In the genomic region with DNA sequence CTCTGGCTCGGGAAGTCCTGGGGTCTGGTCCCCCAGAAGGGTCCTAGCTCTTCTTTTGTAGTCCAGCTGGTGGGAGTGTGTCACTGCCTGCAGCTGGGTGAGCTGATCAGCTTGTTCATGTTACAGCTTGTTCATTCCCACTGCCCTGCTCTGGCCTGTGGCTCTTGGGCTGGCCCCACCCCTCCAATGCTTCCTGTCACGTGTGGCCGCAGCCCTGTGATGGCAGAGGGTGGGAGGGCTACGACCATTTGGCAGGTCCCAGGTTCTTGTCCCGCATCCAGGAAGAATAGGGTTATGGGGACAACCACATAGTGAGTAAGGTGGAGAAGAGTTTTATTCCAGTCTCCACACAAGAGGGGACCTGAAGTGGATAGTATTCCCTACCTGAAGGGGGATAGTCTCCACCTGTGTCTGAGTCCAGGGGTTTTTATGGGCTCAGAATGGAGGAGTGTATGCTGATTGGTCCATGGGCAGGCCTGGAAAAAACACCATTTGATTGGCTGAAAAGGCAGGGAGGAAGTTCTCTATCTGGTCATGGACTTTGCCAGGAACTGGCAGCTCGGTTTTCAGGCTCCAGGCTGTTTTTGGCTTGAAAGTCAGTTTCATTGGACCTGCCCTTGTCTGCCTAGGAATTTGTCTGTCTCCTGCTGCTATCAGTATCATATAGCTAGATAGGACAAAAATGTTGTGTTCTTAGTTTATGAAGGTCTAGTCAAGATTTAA, we compare ENCODE assay signal across 1 cellular context.
TF ChIP-seq lines count a peak whose summit lies in the region.

No MANE protein-coding gene starts in this region.

TF ChIP-seq in HCT116, 20 proteins besides CTCF, POLR2A, EP300 and RAD21 (continued from another document):
- TF ChIP-seq JUND (IDR thresholded peaks at IDR 0.05), result no peak
